ENCODE assay signal across 19 cellular contexts in the genomic region with DNA sequence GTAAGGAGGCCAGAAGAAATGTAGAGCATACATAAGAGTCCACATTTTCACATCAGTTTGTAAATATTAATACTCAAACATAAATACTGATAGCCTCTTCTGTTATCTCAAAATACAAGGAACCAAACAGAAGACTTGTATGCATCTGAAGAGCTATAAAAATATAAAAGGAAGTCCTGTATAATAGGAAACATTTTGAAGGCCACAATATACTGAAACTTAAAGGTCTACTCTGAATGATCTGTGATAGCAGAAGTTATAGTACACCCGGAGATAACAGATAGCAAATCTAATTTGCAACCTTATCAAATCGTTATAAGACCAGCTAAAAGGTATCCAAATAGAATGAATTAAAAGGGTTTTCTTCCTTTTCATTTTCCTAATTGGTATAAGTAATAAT.
DNase-seq lines count a peak whose midpoint lies in the region; ATAC-seq, FAIRE-seq and TF ChIP-seq lines count a peak whose summit lies in the region.
"Had no signal": no experiment of that assay in that cellular context is flagged by ENCODE, and none has a peak within 500 bp of the region (broad histone marks: within the 10 kb centered on the region; RNA-seq: fewer than 3 reads in every experiment).

No MANE protein-coding gene starts in this region.

- H3K4me1 ChIP-seq in A549 (peaks cover 35% of the 10 kb centered on the region), gastroesophageal sphincter (peaks cover 0 to 13% (median 0%) of the 10 kb centered on the region in 3 donors)
- H3K4me1 ChIP-seq: Caco-2 had no signal

- H3K4me3 Mint-ChIP-seq in activated T-helper 1 cell treated with anti-CD3 and anti-CD28 coated beads, Interleukin-12 subunit alpha, Interleukin-12 subunit beta, Interleukin-2, Interleukin-4 antibody, amounts not matched to agents 30 ng/mL and 10 ng/mL and 1 ng/mL, durations not matched to agents 14 hours and 24 hours and 36 hours: no peak overlapping the region
- H3K4me3 Mint-ChIP-seq: activated naive CD8-positive, alpha-beta T cell treated with anti-CD3 and anti-CD28 coated beads, Interleukin-2, amount 10 ng/mL, durations not matched to agents 7 days and 5 days; dendritic cell treated with granulocyte-macrophage colony-stimulating factor and Interleukin-4, amounts not matched to agents 40 ng/mL and 50 ng/mL, for 4 days; neural crest cell; stimulated activated naive B cell treated with anti-CD40 and anti-IgM and Interleukin-4, amounts not matched to agents 10 μg/mL and 1 μg/mL and 100 μg/mL, for 72 hours had no signal

- peak overlapping the region; percentile 68; the same call in 1 of the 3 replicates for H3K4me2 ChIP-seq in A549

- peaks cover 35% of the 10 kb centered on the region for H3K36me3 Mint-ChIP-seq in activated T-helper 1 cell treated with anti-CD3 and anti-CD28 coated beads, Interleukin-12 subunit alpha, Interleukin-12 subunit beta, Interleukin-2, Interleukin-4 antibody, amounts not matched to agents 30 ng/mL and 10 ng/mL and 1 ng/mL, durations not matched to agents 14 hours and 24 hours and 36 hours (ENCODE audit: low read depth)

- H3K4me3 ChIP-seq in A549: no peak overlapping the region
- H3K4me3 ChIP-seq in gastroesophageal sphincter: no peak overlapping the region

- H3K9me3 ChIP-seq in A549: no peaks in the 10 kb centered on the region
- no peaks in the 10 kb centered on the region for H3K9me3 ChIP-seq in gastroesophageal sphincter
- H3K9me3 ChIP-seq: Caco-2 had no signal

- TF ChIP-seq RAD21 in A549 (conservative IDR thresholded peaks at IDR 0.05 in 1 of 2, IDR thresholded peaks at IDR 0.05 in 1 of 2): no peak

- H3K4me1 Mint-ChIP-seq in activated T-helper 1 cell treated with anti-CD3 and anti-CD28 coated beads, Interleukin-12 subunit alpha, Interleukin-12 subunit beta, Interleukin-2, Interleukin-4 antibody, amounts not matched to agents 30 ng/mL and 10 ng/mL and 1 ng/mL, durations not matched to agents 14 hours and 24 hours and 36 hours (ENCODE audit: low read depth): peaks cover 49% of the 10 kb centered on the region
- H3K4me1 Mint-ChIP-seq: neural crest cell had no signal

- TF ChIP-seq EP300 in A549 (IDR thresholded peaks at IDR 0.05) (no peak), gastroesophageal sphincter (IDR thresholded peaks at IDR 0.05) (no peak)

- POLR2A ChIA-PET in A549 (lab: Yijun Ruan, JAX): no interaction called here

- TF ChIP-seq CTCF in A549 (IDR thresholded peaks at IDR 0.05) (no peak), gastroesophageal sphincter (IDR thresholded peaks at IDR 0.05) (no peak)

- TF ChIP-seq POLR2A in A549 (IDR thresholded peaks at IDR 0.05; ENCODE audit: low read length) (no peak), gastroesophageal sphincter (IDR thresholded peaks at IDR 0.05) (no peak)

- no peak for DNase-seq in A549 (ENCODE audit: low read depth in 1 of 2, low spot score in 1 of 2)
- DNase-seq in activated T-helper 1 cell treated with anti-CD3 and anti-CD28 coated beads, Interleukin-12 subunit alpha, Interleukin-12 subunit beta, Interleukin-2, Interleukin-4 antibody, amounts not matched to agents 30 ng/mL and 10 ng/mL and 1 ng/mL, durations not matched to agents 14 hours and 24 hours and 36 hours (ENCODE audit: low spot score): no peak
- DNase-seq in left colon: no peak
- no peak for DNase-seq in NCI-H2171 (lab: John Stamatoyannopoulos, UW)
- no peak for DNase-seq in AG08395 (ENCODE audit: low spot score)
- DNase-seq in mesenteric fat pad (ENCODE audit: low spot score): no peak
- DNase-seq: activated CD4-positive, alpha-beta T cell treated with anti-CD3 and anti-CD28 coated beads for 4 hours; activated CD8-positive, alpha-beta memory T cell treated with anti-CD3 and anti-CD28 coated beads, Interleukin-2, amount 50 U/mL, for 48 hours; activated naive CD8-positive, alpha-beta T cell treated with anti-CD3 and anti-CD28 coated beads, Interleukin-2, amount 10 ng/mL, durations not matched to agents 7 days and 5 days; Caco-2; NCI-H1694; NCI-H345; stimulated activated naive B cell treated with anti-CD40 and anti-IgM and Interleukin-4, amounts not matched to agents 10 μg/mL and 1 μg/mL and 100 μg/mL, for 72 hours; T1000 had no signal

- intact Hi-C loops in activated T-helper 1 cell treated with anti-CD3 and anti-CD28 coated beads, Interleukin-12 subunit alpha, Interleukin-12 subunit beta, Interleukin-2, Interleukin-4 antibody, amounts not matched to agents 30 ng/mL and 10 ng/mL and 1 ng/mL, durations not matched to agents 14 hours and 24 hours and 36 hours (cut with micrococcal nuclease): loop anchor here (1.0 kb wide), 2 partner anchors 9 to 11 kb away; no protein-coding TSS in a partner anchor
- intact Hi-C loops in left colon (cut with DNase I, micrococcal nuclease): no loop called here

- WGBS in A549 (ENCODE audit: missing lambda C conversion rate): 81% methylated on average over 2 of the region's 2 CpGs
- 90 to 100% methylated on average over 2 of the region's 2 CpGs for WGBS in gastroesophageal sphincter (ENCODE audit: low coverage in 1 of 2), 2 donors

- no peaks in the 10 kb centered on the region for H3K27me3 ChIP-seq in gastroesophageal sphincter

- H3K27ac ChIP-seq in A549 (peak overlapping the region; percentile 38 to 74; a peak in 4 of 6 replicates), gastroesophageal sphincter (no peak overlapping the region)

- ATAC-seq in A549 (no peak), left colon (peak; percentile 55), gastroesophageal sphincter (no peak)

- H3K27ac Mint-ChIP-seq in activated T-helper 1 cell treated with anti-CD3 and anti-CD28 coated beads, Interleukin-12 subunit alpha, Interleukin-12 subunit beta, Interleukin-2, Interleukin-4 antibody, amounts not matched to agents 30 ng/mL and 10 ng/mL and 1 ng/mL, durations not matched to agents 14 hours and 24 hours and 36 hours: peak overlapping the region; percentile 2
- H3K27ac Mint-ChIP-seq: dendritic cell treated with granulocyte-macrophage colony-stimulating factor and Interleukin-4, amounts not matched to agents 40 ng/mL and 50 ng/mL, for 4 days; stimulated activated naive B cell treated with anti-CD40 and anti-IgM and Interleukin-4, amounts not matched to agents 10 μg/mL and 1 μg/mL and 100 μg/mL, for 72 hours had no signal

- no peaks in the 10 kb centered on the region for H3K36me3 ChIP-seq in gastroesophageal sphincter

- H3K9me3 Mint-ChIP-seq in activated T-helper 1 cell treated with anti-CD3 and anti-CD28 coated beads, Interleukin-12 subunit alpha, Interleukin-12 subunit beta, Interleukin-2, Interleukin-4 antibody, amounts not matched to agents 30 ng/mL and 10 ng/mL and 1 ng/mL, durations not matched to agents 14 hours and 24 hours and 36 hours: no peaks in the 10 kb centered on the region
- H3K9me3 Mint-ChIP-seq: activated naive CD8-positive, alpha-beta T cell treated with anti-CD3 and anti-CD28 coated beads, Interleukin-2, amount 10 ng/mL, durations not matched to agents 7 days and 5 days; dendritic cell treated with granulocyte-macrophage colony-stimulating factor and Interleukin-4, amounts not matched to agents 40 ng/mL and 50 ng/mL, for 4 days; stimulated activated naive B cell treated with anti-CD40 and anti-IgM and Interleukin-4, amounts not matched to agents 10 μg/mL and 1 μg/mL and 100 μg/mL, for 72 hours had no signal

- no peak for FAIRE-seq in A549 (lab: Jason Lieb, UNC)
- FAIRE-seq in G401.6 (lab: Jason Lieb, UNC): peak; percentile 37
- FAIRE-seq: frontal cortex had no signal

- CTCF ChIA-PET in A549 (lab: Yijun Ruan, JAX): no interaction called here

- no peaks in the 10 kb centered on the region for H3K27me3 Mint-ChIP-seq in activated T-helper 1 cell treated with anti-CD3 and anti-CD28 coated beads, Interleukin-12 subunit alpha, Interleukin-12 subunit beta, Interleukin-2, Interleukin-4 antibody, amounts not matched to agents 30 ng/mL and 10 ng/mL and 1 ng/mL, durations not matched to agents 14 hours and 24 hours and 36 hours (ENCODE audit: insufficient read depth)
- H3K27me3 Mint-ChIP-seq: activated naive CD8-positive, alpha-beta T cell treated with anti-CD3 and anti-CD28 coated beads, Interleukin-2, amount 10 ng/mL, durations not matched to agents 7 days and 5 days; dendritic cell treated with granulocyte-macrophage colony-stimulating factor and Interleukin-4, amounts not matched to agents 40 ng/mL and 50 ng/mL, for 4 days; stimulated activated naive B cell treated with anti-CD40 and anti-IgM and Interleukin-4, amounts not matched to agents 10 μg/mL and 1 μg/mL and 100 μg/mL, for 72 hours had no signal

TF ChIP-seq in A549, 52 proteins besides CTCF, POLR2A, EP300 and RAD21 (continues in another document):
- TF ChIP-seq FOSL2 (IDR thresholded peaks at IDR 0.05): no peak
- no peak for TF ChIP-seq FOSL2 (CRISPR knock-in tag; IDR thresholded peaks at IDR 0.05)
- no peak for TF ChIP-seq FOSB (CRISPR knock-in tag; IDR thresholded peaks at IDR 0.05)
- TF ChIP-seq RNF2 (IDR thresholded peaks at IDR 0.05; ENCODE audit: borderline replicate concordance, low read depth): no peak
- TF ChIP-seq, protein P1, sequence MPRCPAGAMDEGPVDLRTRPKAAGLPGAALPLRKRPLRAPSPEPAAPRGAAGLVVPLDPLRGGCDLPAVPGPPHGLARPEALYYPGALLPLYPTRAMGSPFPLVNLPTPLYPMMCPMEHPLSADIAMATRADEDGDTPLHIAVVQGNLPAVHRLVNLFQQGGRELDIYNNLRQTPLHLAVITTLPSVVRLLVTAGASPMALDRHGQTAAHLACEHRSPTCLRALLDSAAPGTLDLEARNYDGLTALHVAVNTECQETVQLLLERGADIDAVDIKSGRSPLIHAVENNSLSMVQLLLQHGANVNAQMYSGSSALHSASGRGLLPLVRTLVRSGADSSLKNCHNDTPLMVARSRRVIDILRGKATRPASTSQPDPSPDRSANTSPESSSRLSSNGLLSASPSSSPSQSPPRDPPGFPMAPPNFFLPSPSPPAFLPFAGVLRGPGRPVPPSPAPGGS (IDR thresholded peaks at IDR 0.05): no peak
- TF ChIP-seq MAZ (IDR thresholded peaks at IDR 0.05; ENCODE audit: borderline replicate concordance, low read depth, low read length): no peak
- TF ChIP-seq, protein P2, sequence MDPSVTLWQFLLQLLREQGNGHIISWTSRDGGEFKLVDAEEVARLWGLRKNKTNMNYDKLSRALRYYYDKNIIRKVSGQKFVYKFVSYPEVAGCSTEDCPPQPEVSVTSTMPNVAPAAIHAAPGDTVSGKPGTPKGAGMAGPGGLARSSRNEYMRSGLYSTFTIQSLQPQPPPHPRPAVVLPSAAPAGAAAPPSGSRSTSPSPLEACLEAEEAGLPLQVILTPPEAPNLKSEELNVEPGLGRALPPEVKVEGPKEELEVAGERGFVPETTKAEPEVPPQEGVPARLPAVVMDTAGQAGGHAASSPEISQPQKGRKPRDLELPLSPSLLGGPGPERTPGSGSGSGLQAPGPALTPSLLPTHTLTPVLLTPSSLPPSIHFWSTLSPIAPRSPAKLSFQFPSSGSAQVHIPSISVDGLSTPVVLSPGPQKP (IDR thresholded peaks at IDR 0.05; ENCODE audit: low read depth, low read length): no peak

Comparison
In these comparisons a context has a peak if more than half of its experiments do, and no peak if none do; other contexts are left out.
1. H3K27ac ChIP-seq: peak in A549 (2 of 2); none in gastroesophageal sphincter (0 of 4).